In genomic region chr11:58608331-58608730, GRCh38 we compare ENCODE assay signal across 22 cellular contexts. TPM values are rescaled to one million over a fixed set of nuclear protein-coding genes. Genes with fewer than 3 reads are reported as not detected.
DNase-seq lines count a peak whose midpoint lies in the region; ATAC-seq, FAIRE-seq and TF ChIP-seq lines count a peak whose summit lies in the region.
"Had no signal": no experiment of that assay in that cellular context is flagged by ENCODE, and none has a peak within 500 bp of the region (broad histone marks: within the 10 kb centered on the region; RNA-seq: fewer than 3 reads in every experiment).

No MANE protein-coding gene starts in this region.

- no peak overlapping the region for H3K14ac ChIP-seq in trophoblast cell (ENCODE audit: low read length)

- POLR2A ChIA-PET in MCF 10A (lab: Yijun Ruan, JAX) = interaction anchor here (1.6 kb wide), 1 partner anchor 18 kb away, joined by 3 read pairs; no protein-coding TSS in a partner anchor

- ATAC-seq in activated T-helper 17 cell treated with anti-CD3 and anti-CD28 coated beads, Interleukin-2, amount 50 U/mL, for 72 hours (replicated peaks) = peak; percentile 35
- no peak for ATAC-seq in stimulated activated effector memory CD8-positive, alpha-beta T cell treated with anti-CD3 and anti-CD28 coated beads, Interleukin-12 subunit alpha, Interleukin-12 subunit beta, amount 100 ng/mL, for 72 hours
- no peak for ATAC-seq in GM18511 (IDR thresholded peaks at IDR 0.05; ENCODE audit: unreplicated experiment)

- H4K91ac ChIP-seq in trophoblast cell (ENCODE audit: low read depth, low read length) = no peak overlapping the region

- no peak overlapping the region for H2AK5ac ChIP-seq in trophoblast cell (ENCODE audit: low read length)

- TF ChIP-seq CTCF in MCF 10A (IDR thresholded peaks at IDR 0.05; ENCODE audit: unreplicated experiment) (no peak), mammary epithelial cell (conservative IDR thresholded peaks at IDR 0.05 in 1 of 2, IDR thresholded peaks at IDR 0.05 in 1 of 2; ENCODE audit: extremely low read depth in 1 of 2, insufficient read depth in 1 of 2, low read depth in 1 of 2, low read length in 2 of 2) (no peak)

- H3K23ac ChIP-seq in trophoblast cell (ENCODE audit: low read length) = no peak overlapping the region

- H3K9ac ChIP-seq in mammary epithelial cell (ENCODE audit: insufficient read depth, low read length) (no peak overlapping the region), trophoblast cell (ENCODE audit: low read length) (no peak overlapping the region)
- H3K9ac ChIP-seq: BLaER1 treated with 17β-estradiol and CSF1 and Interleukin-3, amounts not matched to agents 10 nM and 100 nM had no signal

- FAIRE-seq in HTR-8/SVneo (lab: Jason Lieb, UNC) = no peak
- FAIRE-seq: GM12891, GM18507, H54 had no signal

- no peak overlapping the region for H3K27ac ChIP-seq in mammary epithelial cell (ENCODE audit: insufficient read depth, low read depth, low read length)
- H3K27ac ChIP-seq in trophoblast cell (ENCODE audit: low read depth, low read length) = no peak overlapping the region
- H3K27ac ChIP-seq: BLaER1 treated with 17β-estradiol and CSF1 and Interleukin-3, amounts not matched to agents 10 nM and 100 nM had no signal

- H3K4me1 ChIP-seq in mammary epithelial cell (ENCODE audit: insufficient read depth, low read length) (no peaks in the 10 kb centered on the region), trophoblast cell (ENCODE audit: control insufficient read depth in 1 of 2, insufficient read depth in 2 of 2, low read length in 2 of 2) (no peaks in the 10 kb centered on the region)
- H3K4me1 ChIP-seq: BE2C had no signal

- no peaks in the 10 kb centered on the region for H3K79me1 ChIP-seq in trophoblast cell (ENCODE audit: low read length)

- H3K4me3 ChIP-seq in mammary epithelial cell (replicated peaks in 1 of 3; ENCODE audit: insufficient read depth in 1 of 3, low read depth in 2 of 3, low read length in 3 of 3) = no peak overlapping the region
- no peak overlapping the region for H3K4me3 ChIP-seq in trophoblast cell (ENCODE audit: low read depth, low read length)
- H3K4me3 ChIP-seq: BLaER1 treated with 17β-estradiol and CSF1 and Interleukin-3, amounts not matched to agents 10 nM and 100 nM; HAP-1 had no signal

- CTCF ChIA-PET in MCF 10A (lab: Yijun Ruan, JAX) (interaction anchor here (0.6 kb wide), 1 partner anchor 31 kb away, joined by 3 read pairs; no protein-coding TSS in a partner anchor), mammary epithelial cell (lab: Charles Lee; ENCODE audit: low non-redundant PET) (no interaction called here)

- H2AFZ ChIP-seq in mammary epithelial cell (ENCODE audit: low read depth, low read length) (no peak overlapping the region), trophoblast cell (ENCODE audit: insufficient read depth, low read length, poor library complexity) (no peak overlapping the region)

- H3K18ac ChIP-seq in trophoblast cell (ENCODE audit: low read length) = no peak overlapping the region

- peak overlapping the region; percentile 46 for H3K27ac Mint-ChIP-seq in MCF 10A (ENCODE audit: low read depth, unreplicated experiment)
- H3K27ac Mint-ChIP-seq in activated T-helper 17 cell treated with anti-CD3 and anti-CD28 coated beads, Interleukin-2, amount 50 U/mL, for 72 hours = no peak overlapping the region
- peak overlapping the region; percentile 32 for H3K27ac Mint-ChIP-seq in stimulated activated effector memory CD8-positive, alpha-beta T cell treated with anti-CD3 and anti-CD28 coated beads, Interleukin-12 subunit alpha, Interleukin-12 subunit beta, amount 100 ng/mL, for 72 hours
- H3K27ac Mint-ChIP-seq: CD14-positive monocyte, HFFc6 had no signal

- BruUV-seq in MCF 10A (replicated peaks; lab: Mats Ljungman, UMichigan) (no TSS peak), mammary epithelial cell (replicated peaks; lab: Mats Ljungman, UMichigan) (no TSS peak)

- no peak overlapping the region for H2BK5ac ChIP-seq in trophoblast cell (ENCODE audit: low read depth, low read length, poor library complexity)

- H3K4me3 Mint-ChIP-seq in MCF 10A (ENCODE audit: unreplicated experiment) = no peak overlapping the region
- H3K4me3 Mint-ChIP-seq in activated T-helper 17 cell treated with anti-CD3 and anti-CD28 coated beads, Interleukin-2, amount 50 U/mL, for 72 hours = no peak overlapping the region
- no peak overlapping the region for H3K4me3 Mint-ChIP-seq in stimulated activated effector memory CD8-positive, alpha-beta T cell treated with anti-CD3 and anti-CD28 coated beads, Interleukin-12 subunit alpha, Interleukin-12 subunit beta, amount 100 ng/mL, for 72 hours
- H3K4me3 Mint-ChIP-seq: CD14-positive monocyte; CD4-positive, alpha-beta memory T cell; HFFc6 had no signal

- in situ Hi-C loops in mammary epithelial cell (cut with MboI; ENCODE audit: low sequenced_read_pairs in 2 of 2) = no loop called here

- H3K9me3 Mint-ChIP-seq in MCF 10A (ENCODE audit: unreplicated experiment) = no peaks in the 10 kb centered on the region
- no peaks in the 10 kb centered on the region for H3K9me3 Mint-ChIP-seq in activated T-helper 17 cell treated with anti-CD3 and anti-CD28 coated beads, Interleukin-2, amount 50 U/mL, for 72 hours
- H3K9me3 Mint-ChIP-seq in stimulated activated effector memory CD8-positive, alpha-beta T cell treated with anti-CD3 and anti-CD28 coated beads, Interleukin-12 subunit alpha, Interleukin-12 subunit beta, amount 100 ng/mL, for 72 hours = no peaks in the 10 kb centered on the region
- H3K9me3 Mint-ChIP-seq: CD4-positive, alpha-beta memory T cell; HFFc6 had no signal

- peaks cover 21% of the 10 kb centered on the region for H3K4me1 Mint-ChIP-seq in MCF 10A (ENCODE audit: insufficient read depth, unreplicated experiment)
- peaks cover 38% of the 10 kb centered on the region for H3K4me1 Mint-ChIP-seq in activated T-helper 17 cell treated with anti-CD3 and anti-CD28 coated beads, Interleukin-2, amount 50 U/mL, for 72 hours
- peaks cover 61% of the 10 kb centered on the region for H3K4me1 Mint-ChIP-seq in stimulated activated effector memory CD8-positive, alpha-beta T cell treated with anti-CD3 and anti-CD28 coated beads, Interleukin-12 subunit alpha, Interleukin-12 subunit beta, amount 100 ng/mL, for 72 hours

- peaks cover 51% of the 10 kb centered on the region for H3K36me3 Mint-ChIP-seq in MCF 10A (ENCODE audit: insufficient read depth, unreplicated experiment)
- peaks cover 86% of the 10 kb centered on the region for H3K36me3 Mint-ChIP-seq in activated T-helper 17 cell treated with anti-CD3 and anti-CD28 coated beads, Interleukin-2, amount 50 U/mL, for 72 hours (ENCODE audit: low read depth)
- H3K36me3 Mint-ChIP-seq in stimulated activated effector memory CD8-positive, alpha-beta T cell treated with anti-CD3 and anti-CD28 coated beads, Interleukin-12 subunit alpha, Interleukin-12 subunit beta, amount 100 ng/mL, for 72 hours = peaks cover 68% of the 10 kb centered on the region

- H2BK12ac ChIP-seq in trophoblast cell (ENCODE audit: low read length) = no peak overlapping the region

- DNase-seq in MCF 10A (ENCODE audit: unreplicated experiment) (no peak), mammary epithelial cell (no peak), HTR-8/SVneo (ENCODE audit: insufficient read length, low spot score) (no peak), trophoblast cell (no peak)
- no peak for DNase-seq in stimulated activated effector memory CD8-positive, alpha-beta T cell treated with anti-CD3 and anti-CD28 coated beads, Interleukin-12 subunit alpha, Interleukin-12 subunit beta, amount 100 ng/mL, for 72 hours (ENCODE audit: low spot score in 2 of 2)
- DNase-seq: BE2C; Calu3; CD4-positive, alpha-beta memory T cell; COR-L47; DMS53; DMS79 treated with DMSO at 0.1 percent for 48 hours; GF-D8; GOT3; HFFc6 had no signal

- H3K36me3 ChIP-seq in mammary epithelial cell (ENCODE audit: insufficient read depth, low read length) (peaks cover 24% of the 10 kb centered on the region), trophoblast cell (ENCODE audit: control insufficient read depth in 1 of 2, insufficient read depth in 2 of 2, low read length in 2 of 2) (peaks cover 2 to 8% of the 10 kb centered on the region in 2 experiments)
- H3K36me3 ChIP-seq: BE2C had no signal

- WGBS in mammary epithelial cell (ENCODE audit: low coverage, missing lambda C conversion rate) = 100% methylated on average over 1 of the region's 5 CpGs
- WGBS in trophoblast cell (ENCODE audit: extremely low coverage, insufficient coverage, insufficient read length) = no CpG with 5 or more reads among the region's 5 CpGs

- dilution Hi-C loops in mammary epithelial cell (cut with HindIII; ENCODE audit: low sequenced_read_pairs) = no loop called here

- no peak overlapping the region for H2BK120ac ChIP-seq in trophoblast cell (ENCODE audit: insufficient read depth, low read length, poor library complexity)

- H4K20me1 ChIP-seq in mammary epithelial cell (ENCODE audit: insufficient read depth, low read length) = peaks cover 2% of the 10 kb centered on the region

- H3K79me2 ChIP-seq in mammary epithelial cell (ENCODE audit: insufficient read depth, low read length) (peaks cover 84% of the 10 kb centered on the region), trophoblast cell (ENCODE audit: control insufficient read depth, insufficient read depth, low read length, poor library complexity) (peaks cover 2% of the 10 kb centered on the region)

- H3K27me3 ChIP-seq in mammary epithelial cell (ENCODE audit: insufficient read depth, low read length) (no peaks in the 10 kb centered on the region), trophoblast cell (ENCODE audit: insufficient read depth, low read length) (no peaks in the 10 kb centered on the region)
- H3K27me3 ChIP-seq: BE2C; BLaER1 treated with 17β-estradiol and CSF1 and Interleukin-3, amounts not matched to agents 10 nM and 100 nM had no signal

- H3K9me3 ChIP-seq in mammary epithelial cell (replicated peaks; ENCODE audit: insufficient read depth, low read length) = no peaks in the 10 kb centered on the region
- H3K9me3 ChIP-seq in trophoblast cell (ENCODE audit: insufficient read depth, low read depth, low read length) = no peaks in the 10 kb centered on the region
- H3K9me3 ChIP-seq: BE2C, HAP-1 had no signal

- H3K4me2 ChIP-seq in mammary epithelial cell (ENCODE audit: insufficient read depth, low read depth, low read length) (no peak overlapping the region), trophoblast cell (ENCODE audit: low read length) (no peak overlapping the region)
- H3K4me2 ChIP-seq: BLaER1 treated with 17β-estradiol and CSF1 and Interleukin-3, amounts not matched to agents 10 nM and 100 nM had no signal

- H3K4ac ChIP-seq in trophoblast cell (ENCODE audit: low read depth, low read length) = no peak overlapping the region

- H4K12ac ChIP-seq in trophoblast cell (ENCODE audit: low read depth, low read length) = no peak overlapping the region

- H3K27me3 Mint-ChIP-seq in MCF 10A (ENCODE audit: insufficient read depth, unreplicated experiment) = no peaks in the 10 kb centered on the region
- no peaks in the 10 kb centered on the region for H3K27me3 Mint-ChIP-seq in activated T-helper 17 cell treated with anti-CD3 and anti-CD28 coated beads, Interleukin-2, amount 50 U/mL, for 72 hours
- H3K27me3 Mint-ChIP-seq: CD4-positive, alpha-beta memory T cell had no signal

- no peak overlapping the region for H4K8ac ChIP-seq in trophoblast cell (ENCODE audit: low read depth, low read length)

- intact Hi-C loops in MCF 10A (cut with micrococcal nuclease) = no loop called here
- intact Hi-C loops in mammary epithelial cell (cut with micrococcal nuclease) = no loop called here

RNA-seq across cellular contexts. Expression of gene CNTF, which starts 14.1 kb away (rescaled TPM):
- total RNA-seq in MCF 10A (2022) (2.4 and 2.9 TPM in 2 replicates), mammary epithelial cell (1 to 10 TPM; 2.2 to 3.0 TPM)
- 0.46 TPM for polyA plus RNA-seq in mammary epithelial cell
- not detected for polyA minus RNA-seq in mammary epithelial cell
- 1 to 10 TPM; 4.1 to 5.5 TPM for total RNA-seq in activated T-helper 17 cell treated with anti-CD3 and anti-CD28 coated beads, Interleukin-2, amount 50 U/mL, for 72 hours
- polyA plus RNA-seq in trophoblast cell (2013) = 0.63 and 0.90 TPM in 2 replicates
- polyA plus RNA-seq: CD14-positive monocyte had no signal

RNA-seq across cellular contexts. Expression of gene ZFP91, which starts 29.5 kb away (rescaled TPM):
- total RNA-seq in MCF 10A (2022) = 72.9 and 86.2 TPM in 2 replicates
- 10 to 100 TPM; 48.5 to 72.2 TPM for total RNA-seq in mammary epithelial cell
- 24.4 TPM for polyA plus RNA-seq in mammary epithelial cell
- 39.6 TPM for polyA minus RNA-seq in mammary epithelial cell
- 10 to 100 TPM; 45.7 to 47.4 TPM for total RNA-seq in activated T-helper 17 cell treated with anti-CD3 and anti-CD28 coated beads, Interleukin-2, amount 50 U/mL, for 72 hours
- polyA plus RNA-seq in trophoblast cell (2013) = 40.2 and 41.3 TPM in 2 replicates

RNA-seq across cellular contexts. Expression of gene LPXN, which starts 32.7 kb away (rescaled TPM):
- total RNA-seq in MCF 10A (2022) (7.6 and 7.8 TPM in 2 replicates), mammary epithelial cell (10 to 100 TPM in 1 of 2 donors, 1 to 10 TPM in 1; 8.7 to 18.8 TPM)
- polyA plus RNA-seq in mammary epithelial cell = 68.1 TPM
- 61.3 TPM for polyA minus RNA-seq in mammary epithelial cell
- total RNA-seq in activated T-helper 17 cell treated with anti-CD3 and anti-CD28 coated beads, Interleukin-2, amount 50 U/mL, for 72 hours = 100 to 1,000 TPM; 234 to 320 TPM
- polyA plus RNA-seq in trophoblast cell (2013) = 1.6 and 1.8 TPM in 2 replicates

Comparison
In these comparisons a context has a peak if more than half of its experiments do, and no peak if none do; other contexts are left out.
1. RNA of gene LPXN, which starts 32.7 kb away (total RNA-seq): 234 to 320 TPM in activated T-helper 17 cell treated with anti-CD3 and anti-CD28 coated beads, Interleukin-2, amount 50 U/mL, for 72 hours; 8.7 to 18.8 TPM in mammary epithelial cell and 7.6 to 7.8 TPM in MCF 10A; every median in the first group is over 10 times any median in the second.